In the genomic region with DNA sequence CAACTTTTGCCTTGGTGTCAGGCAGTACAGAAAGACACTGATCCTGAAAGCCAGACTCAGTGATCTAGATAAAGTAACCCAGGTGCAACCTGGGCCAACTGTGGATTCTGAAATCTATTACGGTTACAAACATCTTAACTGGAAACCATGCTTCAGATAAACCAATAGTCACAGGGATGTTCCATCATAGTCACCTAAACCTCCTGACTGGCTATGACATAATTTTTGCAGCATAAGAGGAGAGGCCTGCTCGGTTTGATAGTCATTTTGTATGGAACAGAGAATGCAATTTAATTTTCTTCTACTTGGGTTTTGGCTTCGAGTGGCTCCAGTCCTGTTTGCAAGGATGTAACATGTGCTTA, we compare ENCODE assay signal across 14 cellular contexts. TPM values are rescaled to one million over a fixed set of nuclear protein-coding genes. Genes with fewer than 3 reads are reported as not detected.
A peak's percentile ranks its signal among the peaks of the same experiment; 100 is the strongest.
DNase-seq lines count a peak whose midpoint lies in the region; ATAC-seq and TF ChIP-seq lines count a peak whose summit lies in the region.
"Had no signal": no experiment of that assay in that cellular context is flagged by ENCODE, and none has a peak within 500 bp of the region (broad histone marks: within the 10 kb centered on the region; RNA-seq: fewer than 3 reads in every experiment).

No MANE protein-coding gene starts in this region.

- H3K9ac ChIP-seq in MM.1S (ENCODE audit: low read length) = no peak overlapping the region

- peaks cover 26% of the 10 kb centered on the region for H3F3A ChIP-seq in MM.1S (ENCODE audit: insufficient read depth, low read length)

- H3K4me3 ChIP-seq in heart left ventricle (no peak overlapping the region), MM.1S (ENCODE audit: low read length) (no peak overlapping the region)
- H3K4me3 ChIP-seq: GM12878, smooth muscle cell had no signal

- no peak for TF ChIP-seq POLR2A in heart left ventricle (IDR thresholded peaks at IDR 0.05)

- H3K79me2 ChIP-seq in MM.1S (ENCODE audit: low read length) = peaks cover 45% of the 10 kb centered on the region

- H4K20me1 ChIP-seq in MM.1S (ENCODE audit: insufficient read depth, low read length) = no peaks in the 10 kb centered on the region

- H3K27ac ChIP-seq in heart left ventricle (peak overlapping the region in 7 of 12 donors; percentile 4 to 98 (median 26)), MM.1S (ENCODE audit: low read length) (peak overlapping the region; percentile 56; the same call in 1 of the 2 replicates)

- H3K36me3 ChIP-seq in heart left ventricle (peaks cover 0 to 10% (median 0%) of the 10 kb centered on the region in 9 donors), MM.1S (replicated peaks; ENCODE audit: insufficient read depth, low read length) (no peaks in the 10 kb centered on the region)

- no peak for TF ChIP-seq CTCF in heart left ventricle (IDR thresholded peaks at IDR 0.05)
- TF ChIP-seq CTCF in MM.1S (IDR thresholded peaks at IDR 0.05; ENCODE audit: low read length) = no peak

- no peak overlapping the region for H3K4me3 Mint-ChIP-seq in activated naive CD8-positive, alpha-beta T cell treated with anti-CD3 and anti-CD28 coated beads for 36 hours
- peak overlapping the region; percentile 5 for H3K4me3 Mint-ChIP-seq in stimulated activated effector memory CD8-positive, alpha-beta T cell treated with anti-CD3 and anti-CD28 coated beads, Interleukin-12 subunit alpha, Interleukin-12 subunit beta, amount 100 ng/mL, for 72 hours

- no peaks in the 10 kb centered on the region for H3K36me3 Mint-ChIP-seq in activated naive CD8-positive, alpha-beta T cell treated with anti-CD3 and anti-CD28 coated beads for 36 hours
- peaks cover 7% of the 10 kb centered on the region for H3K36me3 Mint-ChIP-seq in stimulated activated effector memory CD8-positive, alpha-beta T cell treated with anti-CD3 and anti-CD28 coated beads, Interleukin-12 subunit alpha, Interleukin-12 subunit beta, amount 100 ng/mL, for 72 hours

- peak overlapping the region; percentile 59 for H3K27ac Mint-ChIP-seq in activated naive CD8-positive, alpha-beta T cell treated with anti-CD3 and anti-CD28 coated beads for 36 hours
- H3K27ac Mint-ChIP-seq in stimulated activated effector memory CD8-positive, alpha-beta T cell treated with anti-CD3 and anti-CD28 coated beads, Interleukin-12 subunit alpha, Interleukin-12 subunit beta, amount 100 ng/mL, for 72 hours = peak overlapping the region; percentile 41

- peaks cover 11 to 86% (median 62%) of the 10 kb centered on the region in 12 donors for H3K4me1 ChIP-seq in heart left ventricle
- peaks cover 46% of the 10 kb centered on the region for H3K4me1 ChIP-seq in MM.1S (ENCODE audit: low read length)

- no peak overlapping the region for H2AFZ ChIP-seq in MM.1S (ENCODE audit: low read length)

- H3K4me1 Mint-ChIP-seq in activated naive CD8-positive, alpha-beta T cell treated with anti-CD3 and anti-CD28 coated beads for 36 hours = peaks cover 54% of the 10 kb centered on the region
- H3K4me1 Mint-ChIP-seq in stimulated activated effector memory CD8-positive, alpha-beta T cell treated with anti-CD3 and anti-CD28 coated beads, Interleukin-12 subunit alpha, Interleukin-12 subunit beta, amount 100 ng/mL, for 72 hours = peaks cover 72% of the 10 kb centered on the region

- intact Hi-C loops in heart left ventricle (cut with DNase I) = loop anchor here in 7 of 10 donors (5.0 to 10.0 kb wide), 7 partner anchors 65 to 552 kb away; no protein-coding TSS in a partner anchor
- intact Hi-C loops in cardiac septum (cut with DNase I) = loop anchor here (10.0 kb wide), 1 partner anchor 332 kb away; no protein-coding TSS in a partner anchor

- DNase-seq in heart left ventricle = no peak
- DNase-seq in cardiac septum (ENCODE audit: low spot score) = no peak
- no peak for DNase-seq in MM.1S
- no peak for DNase-seq in activated naive CD8-positive, alpha-beta T cell treated with anti-CD3 and anti-CD28 coated beads for 36 hours
- no peak for DNase-seq in stimulated activated effector memory CD8-positive, alpha-beta T cell treated with anti-CD3 and anti-CD28 coated beads, Interleukin-12 subunit alpha, Interleukin-12 subunit beta, amount 100 ng/mL, for 72 hours (ENCODE audit: low spot score in 2 of 2)
- no peak for DNase-seq in GM03348 (ENCODE audit: low spot score)
- DNase-seq in cerebellar nuclear complex (lab: John Stamatoyannopoulos, UW) = no peak
- DNase-seq: IMR-90, mesendoderm, occipital lobe had no signal

- no peaks in the 10 kb centered on the region for H3K9me2 ChIP-seq in MM.1S (replicated peaks; ENCODE audit: insufficient read depth, low read length)

- no peaks in the 10 kb centered on the region for H3K9me3 ChIP-seq in heart left ventricle
- H3K9me3 ChIP-seq in MM.1S (replicated peaks; ENCODE audit: insufficient read depth, low read length) = no peaks in the 10 kb centered on the region

- WGBS in heart left ventricle, 4 donors = 52 to 58% (median 57%) methylated on average over 3 of the region's 3 CpGs

- peak overlapping the region; percentile 10; the same call in 1 of the 2 replicates for H3K4me2 ChIP-seq in MM.1S (ENCODE audit: low read depth, low read length)
- H3K4me2 ChIP-seq: smooth muscle cell had no signal

- H3K27me3 Mint-ChIP-seq in activated naive CD8-positive, alpha-beta T cell treated with anti-CD3 and anti-CD28 coated beads for 36 hours = peaks cover 7% of the 10 kb centered on the region

- ATAC-seq in heart left ventricle = no peak
- ATAC-seq in stimulated activated effector memory CD8-positive, alpha-beta T cell treated with anti-CD3 and anti-CD28 coated beads, Interleukin-12 subunit alpha, Interleukin-12 subunit beta, amount 100 ng/mL, for 72 hours = peak; percentile 3
- no peak for ATAC-seq in GM18909 (IDR thresholded peaks at IDR 0.05; ENCODE audit: poor library complexity, unreplicated experiment)
- ATAC-seq: HCT116 had no signal

- no peaks in the 10 kb centered on the region for H3K9me3 Mint-ChIP-seq in activated naive CD8-positive, alpha-beta T cell treated with anti-CD3 and anti-CD28 coated beads for 36 hours
- no peaks in the 10 kb centered on the region for H3K9me3 Mint-ChIP-seq in stimulated activated effector memory CD8-positive, alpha-beta T cell treated with anti-CD3 and anti-CD28 coated beads, Interleukin-12 subunit alpha, Interleukin-12 subunit beta, amount 100 ng/mL, for 72 hours

- H3K27me3 ChIP-seq in heart left ventricle (no peaks in the 10 kb centered on the region), MM.1S (replicated peaks; ENCODE audit: insufficient read depth, low read length) (no peaks in the 10 kb centered on the region)

RNA-seq across cellular contexts. Expression of a gene that starts 3.7 kb away (rescaled TPM):
- total RNA-seq in heart left ventricle (10 to 100 TPM; 26.3 to 64.2 (median 50.2) TPM), cardiac septum (43.9 TPM)
- 10 to 100 TPM; 38.9 to 59.6 TPM for polyA plus RNA-seq in heart left ventricle
- total RNA-seq in activated naive CD8-positive, alpha-beta T cell treated with anti-CD3 and anti-CD28 coated beads for 36 hours = 1 to 10 TPM; 2.0 to 2.7 TPM

Comparison
In these comparisons a context has a peak if more than half of its experiments do, and no peak if none do; other contexts are left out.
1. RNA of a gene that starts 3.7 kb away (total RNA-seq): 26.3 to 64.2 TPM in heart left ventricle and 43.9 TPM in cardiac septum (single experiment); 2.0 to 2.7 TPM in activated naive CD8-positive, alpha-beta T cell treated with anti-CD3 and anti-CD28 coated beads for 36 hours; every median in the first group is over 4 times any median in the second.